ENCODE assay signal across 28 cellular contexts in the genomic region with DNA sequence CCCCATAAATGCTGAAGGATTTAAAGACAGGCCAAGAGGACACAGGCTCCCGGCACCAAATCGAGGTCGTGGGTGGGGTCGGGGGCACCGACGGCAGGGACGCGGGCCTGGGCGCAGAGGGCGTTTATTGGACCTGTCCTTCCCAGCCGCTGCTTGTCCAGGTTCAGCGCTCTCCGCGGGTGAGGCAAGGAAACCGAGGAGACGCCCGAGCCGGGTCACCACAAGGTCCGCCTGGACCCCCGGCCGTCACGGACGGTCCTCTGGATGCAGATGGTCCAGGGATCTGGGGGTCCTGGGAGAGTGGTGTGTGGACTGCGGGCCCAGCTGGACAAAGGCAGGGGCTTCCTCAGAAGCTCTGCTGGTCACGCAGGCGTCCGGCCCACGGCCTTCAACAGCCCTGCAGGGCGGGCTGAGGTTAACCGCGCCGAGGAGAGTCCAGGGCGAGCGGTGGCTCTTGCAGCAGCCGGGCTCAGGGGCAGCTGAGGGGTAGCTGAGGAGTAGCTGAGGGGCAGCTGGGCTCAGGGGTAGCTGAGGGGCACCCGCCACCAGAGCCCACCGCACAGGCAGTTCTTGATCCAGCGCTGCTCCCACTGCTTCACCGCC. TPM values are rescaled to one million over a fixed set of nuclear protein-coding genes. Genes with fewer than 3 reads are reported as not detected.
DNase-seq lines count a peak whose midpoint lies in the region; FAIRE-seq and TF ChIP-seq lines count a peak whose summit lies in the region.
"Had no signal": no experiment of that assay in that cellular context is flagged by ENCODE, and none has a peak within 500 bp of the region (broad histone marks: within the 10 kb centered on the region; RNA-seq: fewer than 3 reads in every experiment).

No MANE protein-coding gene starts in this region.

- POLR2A ChIA-PET in H1 (lab: Charles Lee; ENCODE audit: partially characterized antibody) = interaction anchor here (0.6 to 0.8 kb wide), 2 partner anchors 53 to 70 kb away, joined by 3 read pairs; no protein-coding TSS in a partner anchor

- H3K4me1 ChIP-seq in H1 (replicated peaks in 1 of 4; ENCODE audit: control insufficient read depth in 3 of 4, insufficient read depth in 4 of 4, low read length in 3 of 4) = peaks cover 3 to 18% (median 7%) of the 10 kb centered on the region in 4 experiments
- H3K4me1 ChIP-seq in sigmoid colon = peaks cover 0 to 55% (median 47%) of the 10 kb centered on the region in 4 donors
- peaks cover 0 to 20% (median 11%) of the 10 kb centered on the region in 4 donors for H3K4me1 ChIP-seq in tibial artery
- H3K4me1 ChIP-seq: gastrocnemius medialis had no signal

- no peak overlapping the region for H4K5ac ChIP-seq in H1 (ENCODE audit: insufficient read length, low read depth, low read length)

- H3K36me3 ChIP-seq in H1 (ENCODE audit: control insufficient read depth in 2 of 4, insufficient read depth in 4 of 4, low read length in 3 of 4) (peaks cover 0 to 12% (median 0%) of the 10 kb centered on the region in 4 experiments; a peak in 2 of 8 replicates), sigmoid colon (peaks cover 5 to 36% (median 9%) of the 10 kb centered on the region in 4 donors), tibial artery (peaks cover 14 to 58% (median 33%) of the 10 kb centered on the region in 3 donors)

- H3K23me2 ChIP-seq in H1 (ENCODE audit: low read depth, low read length) = no peaks in the 10 kb centered on the region

- peaks cover 9% of the 10 kb centered on the region for H3K36me3 Mint-ChIP-seq in HFFc6 (ENCODE audit: low read depth)

- no peaks in the 10 kb centered on the region for H3K79me2 ChIP-seq in H1 (ENCODE audit: control insufficient read depth in 1 of 2, insufficient read depth in 2 of 2, low read length in 2 of 2)

- H3K4me3 Mint-ChIP-seq in HFFc6 = no peak overlapping the region
- H3K4me3 Mint-ChIP-seq: activated CD4-positive, alpha-beta memory T cell treated with anti-CD3 and anti-CD28 coated beads, Interleukin-2, amount 10 ng/mL, durations not matched to agents 7 days and 5 days; activated naive CD8-positive, alpha-beta T cell treated with anti-CD3 and anti-CD28 coated beads, Interleukin-2, amount 10 ng/mL, durations not matched to agents 7 days and 5 days had no signal

- H2BK5ac ChIP-seq in H1 (ENCODE audit: low read depth, low read length) = no peak overlapping the region

- 94% methylated on average over 29 of the region's 39 CpGs; no CpG with 5 or more reads in 1 of the 2 experiments for WGBS in H1 (ENCODE audit: extremely low coverage in 1 of 2, insufficient coverage in 1 of 2, insufficient read length in 1 of 2, insufficient replicate concordance in 2 of 2, low coverage in 1 of 2, low lambda C conversion rate in 2 of 2, missing lambda C conversion rate in 1 of 2), 2 experiments
- 92 to 95% methylated on average over 39 of the region's 39 CpGs for WGBS in sigmoid colon, 2 donors

- H4K20me1 ChIP-seq in H1 (replicated peaks in 1 of 2; ENCODE audit: control insufficient read depth in 1 of 2, insufficient read depth in 2 of 2, low read length in 2 of 2) = peaks cover 4 to 8% of the 10 kb centered on the region in 2 experiments

- H2AFZ ChIP-seq in H1 (ENCODE audit: low read length) = no peak overlapping the region

- H3K4ac ChIP-seq in H1 (replicated peaks; ENCODE audit: insufficient read length, low read depth, low read length) = peak overlapping the region; percentile 78

- no peaks in the 10 kb centered on the region; the same call in 1 of the 2 replicates for H3K79me1 ChIP-seq in H1 (ENCODE audit: low read depth, low read length)

- H4K91ac ChIP-seq in H1 (replicated peaks; ENCODE audit: insufficient read length, low read length) = no peak overlapping the region

- no peak overlapping the region for H2BK20ac ChIP-seq in H1 (ENCODE audit: low read length)

- no peaks in the 10 kb centered on the region for H3K9me3 Mint-ChIP-seq in HFFc6
- H3K9me3 Mint-ChIP-seq: activated CD4-positive, alpha-beta memory T cell treated with anti-CD3 and anti-CD28 coated beads, Interleukin-2, amount 10 ng/mL, durations not matched to agents 7 days and 5 days; activated naive CD8-positive, alpha-beta T cell treated with anti-CD3 and anti-CD28 coated beads, Interleukin-2, amount 10 ng/mL, durations not matched to agents 7 days and 5 days had no signal

- no peak overlapping the region for H2AK5ac ChIP-seq in H1 (ENCODE audit: low read depth, low read length)

- peak overlapping the region; percentile 87; the same call in 1 of the 2 replicates for H2BK12ac ChIP-seq in H1 (ENCODE audit: low read depth, low read length)

- H3K27me3 Mint-ChIP-seq in HFFc6 (ENCODE audit: insufficient read depth) = peaks cover 7% of the 10 kb centered on the region
- H3K27me3 Mint-ChIP-seq: activated CD4-positive, alpha-beta memory T cell treated with anti-CD3 and anti-CD28 coated beads, Interleukin-2, amount 10 ng/mL, durations not matched to agents 7 days and 5 days; activated naive CD8-positive, alpha-beta T cell treated with anti-CD3 and anti-CD28 coated beads, Interleukin-2, amount 10 ng/mL, durations not matched to agents 7 days and 5 days had no signal

- no peak overlapping the region; a peak in 1 of 7 replicates for H3K9ac ChIP-seq in H1 (replicated peaks in 1 of 4; ENCODE audit: extremely low read depth in 1 of 4, low read depth in 3 of 4, low read length in 3 of 4)
- H3K9ac ChIP-seq: KMS-11 had no signal

- H4K8ac ChIP-seq in H1 (ENCODE audit: extremely low read depth, insufficient read depth, low read length) = peak overlapping the region; percentile 71; the same call in 1 of the 2 replicates

- peak overlapping the region in 1 of 2 experiments; percentile 35; a peak in 2 of 4 replicates for H3K4me2 ChIP-seq in H1 (ENCODE audit: insufficient read depth in 1 of 2, low read depth in 2 of 2, low read length in 2 of 2)
- H3K4me2 ChIP-seq: KMS-11 had no signal

- intact Hi-C loops in sigmoid colon (cut with DNase I) = no loop called here
- intact Hi-C loops in tibial artery (cut with DNase I; ENCODE audit: low total_unique reads) = no loop called here

- TF ChIP-seq POLR2A in H1 (IDR thresholded peaks at IDR 0.05; ENCODE audit: control extremely low read depth in 1 of 2, low read depth in 2 of 2, low read length in 2 of 2) (no peak), sigmoid colon (IDR thresholded peaks at IDR 0.05) (no peak)

- H3K4me1 Mint-ChIP-seq in HFFc6 (ENCODE audit: low read depth) = peaks cover 16% of the 10 kb centered on the region

- H3K14ac ChIP-seq in H1 (ENCODE audit: insufficient read length) = no peak overlapping the region

- TF ChIP-seq RAD21 in H1 (IDR thresholded peaks at IDR 0.05 in 1 of 2, conservative IDR thresholded peaks at IDR 0.05 in 1 of 2; ENCODE audit: low read depth in 2 of 2, low read length in 2 of 2) = no peak

- H3K27ac ChIP-seq in H1 (ENCODE audit: low read depth, low read length) (no peak overlapping the region), sigmoid colon (peak overlapping the region in 3 of 4 donors; percentile 84 to 87 (median 85)), tibial artery (no peak overlapping the region)
- H3K27ac ChIP-seq: KMS-11, neutrophil had no signal

- peaks cover 0 to 3% of the 10 kb centered on the region in 2 experiments; a peak in 1 of 4 replicates for H3K9me3 ChIP-seq in H1 (ENCODE audit: insufficient read depth in 2 of 2, low read depth in 1 of 2, low read length in 1 of 2)
- H3K9me3 ChIP-seq in sigmoid colon = no peaks in the 10 kb centered on the region
- H3K9me3 ChIP-seq in tibial artery = no peaks in the 10 kb centered on the region
- H3K9me3 ChIP-seq: gastrocnemius medialis, neutrophil, psoas muscle, testis had no signal

- TF ChIP-seq EP300 in H1 (IDR thresholded peaks at IDR 0.05; ENCODE audit: borderline replicate concordance in 1 of 2, low read depth in 2 of 2, low read length in 2 of 2) = no peak
- TF ChIP-seq EP300 in sigmoid colon (IDR thresholded peaks at IDR 0.05) = no peak

- no peak overlapping the region for H3K23ac ChIP-seq in H1 (ENCODE audit: insufficient read length)

- no peak overlapping the region for H2BK15ac ChIP-seq in H1 (ENCODE audit: low read length)

- peaks cover 0 to 4% (median 0%) of the 10 kb centered on the region in 4 experiments; a peak in 2 of 7 replicates for H3K27me3 ChIP-seq in H1 (replicated peaks in 1 of 4; ENCODE audit: control insufficient read depth in 3 of 4, extremely low read depth in 1 of 4, insufficient read depth in 3 of 4, low read length in 3 of 4)
- H3K27me3 ChIP-seq in sigmoid colon = peaks cover 0 to 2% (median 0%) of the 10 kb centered on the region in 3 donors
- peaks cover 0 to 1% of the 10 kb centered on the region in 2 donors for H3K27me3 ChIP-seq in tibial artery
- H3K27me3 ChIP-seq: neutrophil, testis had no signal

- CTCF ChIA-PET in H1 (lab: Charles Lee; ENCODE audit: partially characterized antibody) = interaction anchor here (0.6 to 2.6 kb wide), 10 partner anchors 35 to 370 kb away, joined by 3 to 8 read pairs (median 4); no protein-coding TSS in a partner anchor

- 0 out of 2 replicates have a peak overlapping the region, but pooled peaks have one; percentile 71 for H3K18ac ChIP-seq in H1 (ENCODE audit: extremely low read depth, low read length)

- no peak for FAIRE-seq in H1 (lab: Jason Lieb, UNC)

- H3K56ac ChIP-seq in H1 (replicated peaks; ENCODE audit: insufficient read length, low read depth, low read length) = no peak overlapping the region

- H3K27ac Mint-ChIP-seq in HFFc6 = peak overlapping the region; percentile 63
- H3K27ac Mint-ChIP-seq: activated CD4-positive, alpha-beta memory T cell treated with anti-CD3 and anti-CD28 coated beads, Interleukin-2, amount 10 ng/mL, durations not matched to agents 7 days and 5 days; activated naive CD8-positive, alpha-beta T cell treated with anti-CD3 and anti-CD28 coated beads, Interleukin-2, amount 10 ng/mL, durations not matched to agents 7 days and 5 days had no signal

- no peak for DNase-seq in HFFc6
- DNase-seq in H1 (ENCODE audit: low read depth in 1 of 2, low spot score in 2 of 2) = no peak
- DNase-seq in sigmoid colon = no peak
- DNase-seq in tibial artery = no peak
- DNase-seq in NOMO-1 treated with dmso at 0.1 percent for 144 hours (lab: John Stamatoyannopoulos, UW; ENCODE audit: unreplicated experiment) = no peak
- DNase-seq in NCI-H748 treated with DMSO at 0.1 percent for 48 hours (lab: John Stamatoyannopoulos, UW) = no peak
- DNase-seq: activated CD4-positive, alpha-beta memory T cell treated with anti-CD3 and anti-CD28 coated beads, Interleukin-2, amount 10 ng/mL, durations not matched to agents 7 days and 5 days; activated effector memory CD4-positive, alpha-beta T cell treated with Interleukin-2 at 50 U/mL for 16 hours; activated naive CD8-positive, alpha-beta T cell treated with anti-CD3 and anti-CD28 coated beads, Interleukin-2, amount 10 ng/mL, durations not matched to agents 7 days and 5 days; effector CD4-positive, alpha-beta T cell; gastrocnemius medialis; GF-D8; hypothalamus; NCI-H146; NCI-H2171; NCI-H526 treated with DMSO at 0.1 percent for 48 hours; psoas muscle; stimulated activated naive CD4-positive, alpha-beta T cell; SW 1271; testis had no signal

- H2BK120ac ChIP-seq in H1 (replicated peaks; ENCODE audit: low read depth, low read length) = no peak overlapping the region

- TF ChIP-seq CTCF in HFFc6 (IDR thresholded peaks at IDR 0.05) (no peak), H1 (IDR thresholded peaks at IDR 0.05; ENCODE audit: control extremely low read depth in 1 of 3, insufficient read depth in 1 of 3, low read depth in 1 of 3, low read length in 3 of 3) (no peak), sigmoid colon (IDR thresholded peaks at IDR 0.05) (no peak), tibial artery (IDR thresholded peaks at IDR 0.05) (no peak)

- H3K4me3 ChIP-seq in H1 (ENCODE audit: extremely low read depth in 1 of 4, insufficient read depth in 2 of 4, low read depth in 3 of 4, low read length in 4 of 4) (no peak overlapping the region), sigmoid colon (no peak overlapping the region), tibial artery (no peak overlapping the region)
- H3K4me3 ChIP-seq: gastrocnemius medialis, lung, psoas muscle, skin epidermis, testis had no signal

RNA-seq across cellular contexts. Expression of a gene that starts 8.5 kb away (rescaled TPM):
- 1 to 10 TPM in 3 of 6 experiments, under 1 TPM in 3; 0.84 to 1.7 (median 0.98) TPM for total RNA-seq in HFFc6 (2021; fragmentation: NEBNext Ultra II Directional; extraction: Animal tissue kit (Norgen Biotek cat#: 25700))
- total RNA-seq in H1 (2021; fragmentation: NEBNext Ultra II Directional; extraction: Animal tissue kit (Norgen Biotek cat#: 25700)) = 1.7 TPM in 2 replicates
- polyA plus RNA-seq in H1 (2011; rRNA removed) (2.8 and 4.6 TPM in 2 replicates), sigmoid colon (100 to 1,000 TPM in 2 of 3 donors, 10 to 100 TPM in 1; 29.1 to 329 (median 101) TPM)
- 3.8 TPM for polyA plus RNA-seq in H1 (2011; cell fraction: cytosol; rRNA removed)
- polyA plus RNA-seq in H1 (2011; cell fraction: nucleus; rRNA removed) = 2.4 TPM
- 1.0 to 2.1 TPM (median 1.3 TPM) in 4 replicates for polyA plus RNA-seq in H1 (2012, experiment 1 of 2)
- polyA plus RNA-seq in H1 (2012, experiment 2 of 2) = 0.83 TPM
- 1.5 TPM for polyA plus RNA-seq in H1 (2013, experiment 1 of 2)
- 1.4 TPM for polyA plus RNA-seq in H1 (2013, experiment 2 of 2)
- polyA minus RNA-seq in H1 (2011; rRNA and poly(A)+ RNA removed) = not detected in 2 replicates
- polyA minus RNA-seq in H1 (2011; cell fraction: cytosol; rRNA and poly(A)+ RNA removed) = 3.5 TPM
- 4.7 TPM for polyA minus RNA-seq in H1 (2011; cell fraction: nucleus; rRNA and poly(A)+ RNA removed)
- 100 to 1,000 TPM; 131 to 830 (median 457) TPM for total RNA-seq in sigmoid colon

RNA-seq across cellular contexts. Expression of a gene that starts 15.9 kb away (rescaled TPM):
- under 1 TPM in 1 of 6 experiments, not detected in 5; 0.21 TPM for total RNA-seq in HFFc6 (2021; fragmentation: NEBNext Ultra II Directional; extraction: Animal tissue kit (Norgen Biotek cat#: 25700))
- not detected in 2 replicates for total RNA-seq in H1 (2021; fragmentation: NEBNext Ultra II Directional; extraction: Animal tissue kit (Norgen Biotek cat#: 25700))
- polyA plus RNA-seq in H1 (2011; rRNA removed) (not detected in 2 replicates), sigmoid colon (under 1 TPM in 1 of 3 donors, not detected in 2; 0.64 TPM)
- polyA plus RNA-seq in H1 (2011; cell fraction: cytosol; rRNA removed) = not detected
- polyA plus RNA-seq in H1 (2011; cell fraction: nucleus; rRNA removed) = not detected
- not detected in 4 replicates for polyA plus RNA-seq in H1 (2012, experiment 1 of 2)
- polyA plus RNA-seq in H1 (2012, experiment 2 of 2) = not detected
- not detected for polyA plus RNA-seq in H1 (2013, experiment 1 of 2)
- polyA plus RNA-seq in H1 (2013, experiment 2 of 2) = not detected
- not detected in 2 replicates for polyA minus RNA-seq in H1 (2011; rRNA and poly(A)+ RNA removed)
- polyA minus RNA-seq in H1 (2011; cell fraction: cytosol; rRNA and poly(A)+ RNA removed) = not detected
- not detected for polyA minus RNA-seq in H1 (2011; cell fraction: nucleus; rRNA and poly(A)+ RNA removed)
- 1 to 10 TPM in 3 of 4 donors, not detected in 1; 1.4 to 3.6 (median 2.3) TPM for total RNA-seq in sigmoid colon
- total RNA-seq: activated CD4-positive, alpha-beta memory T cell treated with anti-CD3 and anti-CD28 coated beads, Interleukin-2, amount 10 ng/mL, durations not matched to agents 7 days and 5 days; activated naive CD8-positive, alpha-beta T cell treated with anti-CD3 and anti-CD28 coated beads, Interleukin-2, amount 10 ng/mL, durations not matched to agents 7 days and 5 days; OCI-LY7 had no signal
- polyA plus RNA-seq: keratinocyte had no signal

RNA-seq across cellular contexts. Expression of a gene that starts 25.0 kb away (rescaled TPM):
- 10 to 100 TPM; 58.1 to 91.0 (median 70.9) TPM for total RNA-seq in HFFc6 (2021; fragmentation: NEBNext Ultra II Directional; extraction: Animal tissue kit (Norgen Biotek cat#: 25700))
- total RNA-seq in H1 (2021; fragmentation: NEBNext Ultra II Directional; extraction: Animal tissue kit (Norgen Biotek cat#: 25700)) = 51.0 and 55.9 TPM in 2 replicates
- polyA plus RNA-seq in H1 (2011; rRNA removed) = 67.2 and 134 TPM in 2 replicates
- 48.2 TPM for polyA plus RNA-seq in H1 (2011; cell fraction: cytosol; rRNA removed)
- polyA plus RNA-seq in H1 (2011; cell fraction: nucleus; rRNA removed) = 64.8 TPM
- polyA plus RNA-seq in H1 (2012, experiment 1 of 2) = 29.8 to 51.8 TPM (median 46.8 TPM) in 4 replicates
- 56.1 TPM for polyA plus RNA-seq in H1 (2012, experiment 2 of 2)
- 21.0 TPM for polyA plus RNA-seq in H1 (2013, experiment 1 of 2)
- polyA plus RNA-seq in H1 (2013, experiment 2 of 2) = 20.8 TPM
- polyA minus RNA-seq in H1 (2011; rRNA and poly(A)+ RNA removed) = 22.8 and 26.1 TPM in 2 replicates
- polyA minus RNA-seq in H1 (2011; cell fraction: cytosol; rRNA and poly(A)+ RNA removed) = 72.5 TPM
- polyA minus RNA-seq in H1 (2011; cell fraction: nucleus; rRNA and poly(A)+ RNA removed) = 38.6 TPM
- 10 to 100 TPM; 22.4 to 33.2 (median 25.6) TPM for total RNA-seq in sigmoid colon
- 10 to 100 TPM; 36.1 to 62.5 (median 51.7) TPM for polyA plus RNA-seq in sigmoid colon

RNA-seq across cellular contexts. Expression of a gene that starts 25.3 kb away (rescaled TPM):
- total RNA-seq in HFFc6 (2021; fragmentation: NEBNext Ultra II Directional; extraction: Animal tissue kit (Norgen Biotek cat#: 25700)) = not detected
- not detected in 2 replicates for total RNA-seq in H1 (2021; fragmentation: NEBNext Ultra II Directional; extraction: Animal tissue kit (Norgen Biotek cat#: 25700))
- polyA plus RNA-seq in H1 (2011; rRNA removed) (not detected in 2 replicates), sigmoid colon (not detected)
- not detected for polyA plus RNA-seq in H1 (2011; cell fraction: cytosol; rRNA removed)
- polyA plus RNA-seq in H1 (2011; cell fraction: nucleus; rRNA removed) = not detected
- polyA plus RNA-seq in H1 (2012, experiment 1 of 2) = not detected in 4 replicates
- polyA plus RNA-seq in H1 (2012, experiment 2 of 2) = not detected
- not detected for polyA plus RNA-seq in H1 (2013, experiment 1 of 2)
- polyA plus RNA-seq in H1 (2013, experiment 2 of 2) = not detected
- polyA minus RNA-seq in H1 (2011; rRNA and poly(A)+ RNA removed) = under 0.01 TPM in 1 of 2 replicates, not detected in the other
- polyA minus RNA-seq in H1 (2011; cell fraction: cytosol; rRNA and poly(A)+ RNA removed) = not detected
- not detected for polyA minus RNA-seq in H1 (2011; cell fraction: nucleus; rRNA and poly(A)+ RNA removed)
- not detected for total RNA-seq in sigmoid colon
- total RNA-seq: activated CD4-positive, alpha-beta memory T cell treated with anti-CD3 and anti-CD28 coated beads, Interleukin-2, amount 10 ng/mL, durations not matched to agents 7 days and 5 days; activated naive CD8-positive, alpha-beta T cell treated with anti-CD3 and anti-CD28 coated beads, Interleukin-2, amount 10 ng/mL, durations not matched to agents 7 days and 5 days; gastrocnemius medialis; lung; OCI-LY7; psoas muscle; Right ventricle myocardium inferior; testis had no signal
- polyA plus RNA-seq: esophagus, keratinocyte, lung, psoas muscle had no signal

RNA-seq across cellular contexts. Expression of a gene that starts 27.2 kb away (rescaled TPM):
- total RNA-seq in HFFc6 (2021; fragmentation: NEBNext Ultra II Directional; extraction: Animal tissue kit (Norgen Biotek cat#: 25700)) = not detected
- total RNA-seq in H1 (2021; fragmentation: NEBNext Ultra II Directional; extraction: Animal tissue kit (Norgen Biotek cat#: 25700)) = 0.39 and 0.42 TPM in 2 replicates
- polyA plus RNA-seq in H1 (2011; rRNA removed) (2.1 and 3.1 TPM in 2 replicates), sigmoid colon (not detected)
- polyA plus RNA-seq in H1 (2011; cell fraction: cytosol; rRNA removed) = 0.88 TPM
- 1.6 TPM for polyA plus RNA-seq in H1 (2011; cell fraction: nucleus; rRNA removed)
- polyA plus RNA-seq in H1 (2012, experiment 1 of 2) = 0.60 to 0.87 TPM (median 0.71 TPM) in 3 of 4 replicates, not detected in the other
- 0.89 TPM for polyA plus RNA-seq in H1 (2012, experiment 2 of 2)
- polyA plus RNA-seq in H1 (2013, experiment 1 of 2) = 1.0 TPM
- polyA plus RNA-seq in H1 (2013, experiment 2 of 2) = 1.2 TPM
- polyA minus RNA-seq in H1 (2011; rRNA and poly(A)+ RNA removed) = 0.24 TPM in 1 of 2 replicates, not detected in the other
- not detected for polyA minus RNA-seq in H1 (2011; cell fraction: cytosol; rRNA and poly(A)+ RNA removed)
- polyA minus RNA-seq in H1 (2011; cell fraction: nucleus; rRNA and poly(A)+ RNA removed) = not detected
- total RNA-seq in sigmoid colon = not detected
- total RNA-seq: activated CD4-positive, alpha-beta memory T cell treated with anti-CD3 and anti-CD28 coated beads, Interleukin-2, amount 10 ng/mL, durations not matched to agents 7 days and 5 days; activated naive CD8-positive, alpha-beta T cell treated with anti-CD3 and anti-CD28 coated beads, Interleukin-2, amount 10 ng/mL, durations not matched to agents 7 days and 5 days; OCI-LY7; Right ventricle myocardium inferior had no signal
- polyA plus RNA-seq: esophagus, keratinocyte had no signal

Comparison
In these comparisons a context has a peak if more than half of its experiments do, and no peak if none do; other contexts are left out.
1. H3K27ac ChIP-seq: peak in sigmoid colon (3 of 4); none in H1 (single experiment) and tibial artery (0 of 2).
2. RNA of a gene that starts 8.5 kb away (total RNA-seq): 131 to 830 TPM in sigmoid colon; 1.7 TPM in H1 and 0.84 to 1.7 TPM in HFFc6; every median in the first group is over 10 times any median in the second.